In the genomic region with DNA sequence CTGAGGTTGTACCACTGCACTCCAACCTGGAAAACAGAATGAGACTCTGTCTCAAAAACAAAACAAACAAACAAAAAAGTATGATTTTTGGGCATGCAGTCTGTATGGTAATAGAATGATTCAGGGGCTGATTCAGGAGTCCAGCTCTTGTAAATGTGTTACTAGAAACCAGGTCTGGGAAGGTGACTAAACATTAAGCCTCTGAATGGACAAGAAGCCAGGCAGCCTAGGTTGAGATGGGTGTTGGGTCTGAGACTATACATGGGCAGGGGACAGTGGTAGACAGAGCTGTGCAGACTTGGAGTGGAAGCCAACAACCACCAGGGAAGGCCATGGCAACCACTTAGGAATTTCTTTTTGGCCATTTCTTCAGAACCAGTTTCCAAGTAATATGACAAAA, we compare ENCODE assay signal across 19 cellular contexts.
DNase-seq lines count a peak whose midpoint lies in the region; ATAC-seq and TF ChIP-seq lines count a peak whose summit lies in the region.
"Had no signal": no experiment of that assay in that cellular context is flagged by ENCODE, and none has a peak within 500 bp of the region (broad histone marks: within the 10 kb centered on the region; RNA-seq: fewer than 3 reads in every experiment).

No MANE protein-coding gene starts in this region.

- H3K27ac ChIP-seq in caudate nucleus (ENCODE audit: low read depth, low read length), result no peak overlapping the region
- H3K27ac ChIP-seq: PC-9, SJSA1 had no signal

- ATAC-seq in GM21786 (IDR thresholded peaks at IDR 0.05; ENCODE audit: unreplicated experiment), result no peak
- ATAC-seq: GM12878, GM23338 had no signal

- H3K9me3 ChIP-seq in MG63, result no peaks in the 10 kb centered on the region
- H3K9me3 ChIP-seq: Caco-2, SJSA1 had no signal

- no peaks in the 10 kb centered on the region for H3K36me3 ChIP-seq in MG63
- H3K36me3 ChIP-seq: SJSA1 had no signal

- TF ChIP-seq CTCF in epithelial cell of proximal tubule (conservative IDR thresholded peaks at IDR 0.05; ENCODE audit: low read depth, low read length), result no peak

- peak; percentile 31 for DNase-seq in Ammon's horn (ENCODE audit: low spot score)
- peak; percentile 67 for DNase-seq in MG63
- peak; percentile 59 for DNase-seq in epithelial cell of proximal tubule (ENCODE audit: low read depth)
- peak; percentile 93 for DNase-seq in renal cortical epithelial cell (ENCODE audit: low read depth)
- DNase-seq in caudate nucleus (lab: John Stamatoyannopoulos, UW), result no peak
- no peak for DNase-seq in NCI-H187 treated with DMSO at 0.1 percent for 48 hours (lab: John Stamatoyannopoulos, UW)
- no peak for DNase-seq in NK-92 (lab: John Stamatoyannopoulos, UW; ENCODE audit: unreplicated experiment)
- DNase-seq: Caco-2, GF-D8, HCEC 1CT, MV-4-11, NCI-H1694 treated with DMSO at 0.1 percent for 48 hours, NCI-H226, NCI-H524, PC-9 had no signal

- no peak overlapping the region for H3K4me3 ChIP-seq in MG63
- H3K4me3 ChIP-seq in epithelial cell of proximal tubule (ENCODE audit: low read depth, low read length), result no peak overlapping the region
- H3K4me3 ChIP-seq: GM12878, GM23338, PC-9, SJSA1 had no signal

- no peaks in the 10 kb centered on the region for H3K27me3 ChIP-seq in MG63
- H3K27me3 ChIP-seq: SJSA1 had no signal

Comparison
In these comparisons a context has a peak if more than half of its experiments do, and no peak if none do; other contexts are left out.
1. DNase-seq: peak in Ammon's horn (single experiment), MG63 (single experiment), epithelial cell of proximal tubule (single experiment) and renal cortical epithelial cell (single experiment); none in caudate nucleus (0 of 61), NCI-H187 treated with DMSO at 0.1 percent for 48 hours (single experiment) and NK-92 (single experiment).